Comparison of ENCODE assay signal across 17 cellular contexts in the genomic region with DNA sequence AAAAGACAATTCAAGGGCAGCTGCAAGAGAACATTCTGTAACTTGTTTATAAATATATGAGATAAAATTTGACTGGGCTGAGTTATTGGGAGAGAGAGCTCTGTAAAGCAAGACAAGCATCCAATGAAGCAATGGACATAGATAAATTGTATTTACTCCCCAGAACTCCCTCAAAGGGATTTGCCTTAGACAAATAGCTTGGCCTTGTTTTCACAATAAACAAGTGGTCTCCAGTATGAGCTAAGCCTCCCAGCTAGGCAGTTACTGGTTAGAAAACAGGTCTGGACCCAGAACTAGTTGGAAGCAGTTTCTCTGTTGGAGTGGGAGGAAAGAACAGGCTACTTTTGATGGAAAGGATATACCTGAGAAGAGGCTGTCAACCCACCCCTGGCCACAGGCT. TPM values are rescaled to one million over a fixed set of nuclear protein-coding genes. Genes with fewer than 3 reads are reported as not detected.
DNase-seq lines count a peak whose midpoint lies in the region; ATAC-seq and TF ChIP-seq lines count a peak whose summit lies in the region.
"Had no signal": no experiment of that assay in that cellular context is flagged by ENCODE, and none has a peak within 500 bp of the region (broad histone marks: within the 10 kb centered on the region; RNA-seq: fewer than 3 reads in every experiment).

No MANE protein-coding gene starts in this region.

- H2AK5ac ChIP-seq in mesenchymal stem cell (ENCODE audit: low read length, severe bottlenecking) (no peak overlapping the region), trophoblast cell (ENCODE audit: low read length) (no peak overlapping the region)

- H3K4me2 ChIP-seq in mesenchymal stem cell (ENCODE audit: low read length, poor library complexity, severe bottlenecking) (no peak overlapping the region), trophoblast cell (ENCODE audit: low read length) (no peak overlapping the region)
- H3K4me2 ChIP-seq: A549, BLaER1, GM23338 had no signal

- no peaks in the 10 kb centered on the region for H3K79me2 ChIP-seq in trophoblast cell (ENCODE audit: control insufficient read depth, insufficient read depth, low read length, poor library complexity)

- H2BK120ac ChIP-seq in mesenchymal stem cell (ENCODE audit: low read depth, low read length) (no peak overlapping the region), trophoblast cell (ENCODE audit: insufficient read depth, low read length, poor library complexity) (no peak overlapping the region)

- H3K4me3 ChIP-seq in mesenchymal stem cell (ENCODE audit: insufficient read depth in 1 of 2, low read depth in 1 of 2, low read length in 2 of 2) (no peak overlapping the region), trophoblast cell (ENCODE audit: low read depth, low read length) (no peak overlapping the region), vagina (no peak overlapping the region)
- H3K4me3 ChIP-seq: A549, BLaER1, GM23338 had no signal

- H3K79me1 ChIP-seq in mesenchymal stem cell (replicated peaks; ENCODE audit: low read length, poor library complexity, severe bottlenecking): no peaks in the 10 kb centered on the region
- H3K79me1 ChIP-seq in trophoblast cell (ENCODE audit: low read length): peaks cover 9% of the 10 kb centered on the region

- H2AFZ ChIP-seq in mesenchymal stem cell (ENCODE audit: low read depth, low read length) (no peak overlapping the region), trophoblast cell (ENCODE audit: insufficient read depth, low read length, poor library complexity) (no peak overlapping the region)
- H2AFZ ChIP-seq: GM23338 had no signal

- H4K91ac ChIP-seq in mesenchymal stem cell (ENCODE audit: low read length): no peak overlapping the region
- peak overlapping the region; percentile 13 for H4K91ac ChIP-seq in trophoblast cell (ENCODE audit: low read depth, low read length)

- no peak overlapping the region for H2BK12ac ChIP-seq in mesenchymal stem cell (ENCODE audit: low read length in 2 of 2)
- no peak overlapping the region for H2BK12ac ChIP-seq in trophoblast cell (ENCODE audit: low read length)

- H3K23ac ChIP-seq in mesenchymal stem cell (ENCODE audit: low read length in 2 of 2) (no peak overlapping the region), trophoblast cell (ENCODE audit: low read length) (no peak overlapping the region)

- H3K36me3 ChIP-seq in mesenchymal stem cell (ENCODE audit: control insufficient read depth in 1 of 2, insufficient read depth in 2 of 2, low read depth in 1 of 2, low read length in 2 of 2) (no peaks in the 10 kb centered on the region), trophoblast cell (ENCODE audit: control insufficient read depth in 1 of 2, insufficient read depth in 2 of 2, low read length in 2 of 2) (no peaks in the 10 kb centered on the region), vagina (no peaks in the 10 kb centered on the region)
- H3K36me3 ChIP-seq: BLaER1 had no signal

- H2BK5ac ChIP-seq in mesenchymal stem cell (ENCODE audit: low read depth, low read length, poor library complexity, severe bottlenecking) (no peak overlapping the region), trophoblast cell (ENCODE audit: low read depth, low read length, poor library complexity) (no peak overlapping the region)

- H3K4me1 ChIP-seq in mesenchymal stem cell (ENCODE audit: control insufficient read depth, insufficient read depth, low read depth, low read length): no peaks in the 10 kb centered on the region
- H3K4me1 ChIP-seq in trophoblast cell (ENCODE audit: control insufficient read depth in 1 of 2, insufficient read depth in 2 of 2, low read length in 2 of 2): peaks cover 3 to 7% of the 10 kb centered on the region in 2 experiments
- H3K4me1 ChIP-seq in vagina: no peaks in the 10 kb centered on the region
- H3K4me1 ChIP-seq: A549, BLaER1 had no signal

- no peak overlapping the region for H3K9ac ChIP-seq in mesenchymal stem cell (ENCODE audit: low read length)
- no peak overlapping the region for H3K9ac ChIP-seq in trophoblast cell (ENCODE audit: low read length)
- H3K9ac ChIP-seq: BLaER1 had no signal

- ATAC-seq in GM19452 (IDR thresholded peaks at IDR 0.05; ENCODE audit: unreplicated experiment): no peak
- ATAC-seq: A549, GM23338 had no signal

- H3K9me3 ChIP-seq in mesenchymal stem cell (ENCODE audit: control insufficient read depth, low read length) (no peaks in the 10 kb centered on the region), trophoblast cell (ENCODE audit: insufficient read depth, low read depth, low read length) (no peaks in the 10 kb centered on the region), vagina (no peaks in the 10 kb centered on the region)
- H3K9me3 ChIP-seq: A549, BLaER1 had no signal

- H4K12ac ChIP-seq in trophoblast cell (ENCODE audit: low read depth, low read length): no peak overlapping the region

- H3K4ac ChIP-seq in mesenchymal stem cell (ENCODE audit: low read depth in 1 of 2, low read length in 2 of 2) (no peak overlapping the region), trophoblast cell (ENCODE audit: low read depth, low read length) (no peak overlapping the region)

- TF ChIP-seq POLR2A in vagina (IDR thresholded peaks at IDR 0.05): no peak

- DNase-seq in DMS53 (lab: John Stamatoyannopoulos, UW): peak; percentile 8
- DNase-seq in DMS53 treated with DMSO at 0.1 percent for 48 hours (lab: John Stamatoyannopoulos, UW; ENCODE audit: unreplicated experiment): no peak
- peak; percentile 50 for DNase-seq in mesenchymal stem cell
- no peak for DNase-seq in trophoblast cell
- DNase-seq in vagina (ENCODE audit: extremely low spot score in 2 of 2): no peak
- no peak for DNase-seq in stimulated activated naive CD4-positive, alpha-beta T cell treated with Interleukin-2 at 50 U/mL for 16 hours (lab: John Stamatoyannopoulos, UW)
- DNase-seq: CD4-positive, alpha-beta memory T cell; DMS153; DND-41; EL; HCEC 1CT had no signal

- H3K27me3 ChIP-seq in mesenchymal stem cell (ENCODE audit: control insufficient read depth in 1 of 2, insufficient read depth in 1 of 2, low read length in 2 of 2) (peaks cover 0 to 10% of the 10 kb centered on the region in 2 experiments), trophoblast cell (ENCODE audit: insufficient read depth, low read length) (no peaks in the 10 kb centered on the region), vagina (no peaks in the 10 kb centered on the region)
- H3K27me3 ChIP-seq: BLaER1 had no signal

- no peak for TF ChIP-seq CTCF in vagina (IDR thresholded peaks at IDR 0.05)

- no peak overlapping the region for H3K27ac ChIP-seq in mesenchymal stem cell (ENCODE audit: low read length, poor library complexity, severe bottlenecking)
- peak overlapping the region; percentile 26 for H3K27ac ChIP-seq in trophoblast cell (ENCODE audit: low read depth, low read length)
- H3K27ac ChIP-seq in vagina: no peak overlapping the region
- H3K27ac ChIP-seq: 22Rv1, A549, BLaER1, HL-60 had no signal

- H3K14ac ChIP-seq in mesenchymal stem cell (ENCODE audit: low read length in 2 of 2): no peak overlapping the region
- no peak overlapping the region for H3K14ac ChIP-seq in trophoblast cell (ENCODE audit: low read length)

- no peak overlapping the region for H2BK15ac ChIP-seq in mesenchymal stem cell (ENCODE audit: low read depth, poor library complexity, severe bottlenecking)

- H3K18ac ChIP-seq in mesenchymal stem cell (ENCODE audit: low read depth in 1 of 2, low read length in 2 of 2) (no peak overlapping the region), trophoblast cell (ENCODE audit: low read length) (no peak overlapping the region)

- intact Hi-C loops in vagina (cut with DNase I): no loop called here

- H4K8ac ChIP-seq in mesenchymal stem cell (ENCODE audit: low read length): no peak overlapping the region
- no peak overlapping the region for H4K8ac ChIP-seq in trophoblast cell (ENCODE audit: low read depth, low read length)

RNA-seq across cellular contexts. Expression of a gene that starts 25.2 kb away (rescaled TPM):
- 24.0 TPM for polyA plus RNA-seq in mesenchymal stem cell (2013, experiment 1 of 2)
- polyA plus RNA-seq in mesenchymal stem cell (2013, experiment 2 of 2): 23.6 TPM
- 143 and 152 TPM in 2 replicates for polyA plus RNA-seq in trophoblast cell (2013)
- total RNA-seq in vagina: 38.3 TPM

Comparison
In these comparisons a context has a peak if more than half of its experiments do, and no peak if none do; other contexts are left out.
1. DNase-seq: peak in DMS53 (single experiment) and mesenchymal stem cell (single experiment); none in DMS53 treated with DMSO at 0.1 percent for 48 hours (single experiment), trophoblast cell (0 of 2), vagina (0 of 2) and stimulated activated naive CD4-positive, alpha-beta T cell treated with Interleukin-2 at 50 U/mL for 16 hours (single experiment).